In genomic region chr2:164252568-164253287, GRCh38 we compare ENCODE assay signal across 13 cellular contexts.
DNase-seq lines count a peak whose midpoint lies in the region; ATAC-seq and TF ChIP-seq lines count a peak whose summit lies in the region.
"Had no signal": no experiment of that assay in that cellular context is flagged by ENCODE, and none has a peak within 500 bp of the region (broad histone marks: within the 10 kb centered on the region; RNA-seq: fewer than 3 reads in every experiment).

No MANE protein-coding gene starts in this region.

- no peaks in the 10 kb centered on the region for H3K79me2 ChIP-seq in OCI-LY3 (ENCODE audit: low read length)

- H3K9me3 ChIP-seq in OCI-LY3 (ENCODE audit: insufficient read depth, low read length) = no peaks in the 10 kb centered on the region
- H3K9me3 ChIP-seq: SJSA1 had no signal

- intact Hi-C loops in posterior cingulate gyrus (cut with DNase I) = no loop called here

- no peak overlapping the region for H3K9ac ChIP-seq in OCI-LY3 (ENCODE audit: low read length)

- peak overlapping the region; percentile 63 for H2AFZ ChIP-seq in OCI-LY3 (ENCODE audit: low read depth, low read length)

- H3K27ac ChIP-seq in OCI-LY3 (ENCODE audit: low read length) = peak overlapping the region; percentile 4; the same call in 1 of the 2 replicates
- H3K27ac ChIP-seq: SJSA1 had no signal

- peak overlapping the region; percentile 31 for H3K4me2 ChIP-seq in OCI-LY3 (ENCODE audit: low read length)

- no peaks in the 10 kb centered on the region for H3K27me3 ChIP-seq in OCI-LY3 (ENCODE audit: low read depth, low read length)

- no peak for TF ChIP-seq CTCF in OCI-LY3 (IDR thresholded peaks at IDR 0.05; ENCODE audit: low read depth, low read length)

- peak; percentile 71 for ATAC-seq in GM18907 (IDR thresholded peaks at IDR 0.05; ENCODE audit: unreplicated experiment)
- peak; percentile 85 for ATAC-seq in GM21529 (IDR thresholded peaks at IDR 0.05; ENCODE audit: unreplicated experiment)
- ATAC-seq in HG03097 (IDR thresholded peaks at IDR 0.05; ENCODE audit: low FRiP score, unreplicated experiment) = peak; percentile 76

- no peaks in the 10 kb centered on the region for H3K36me3 ChIP-seq in OCI-LY3 (replicated peaks; ENCODE audit: low read depth, low read length)
- H3K36me3 ChIP-seq: SJSA1 had no signal

- no peak overlapping the region for H3K4me3 ChIP-seq in OCI-LY3 (ENCODE audit: low read length)
- H3K4me3 ChIP-seq: SJSA1 had no signal

- H3K4me1 ChIP-seq in OCI-LY3 (ENCODE audit: low read length) = peaks cover 11% of the 10 kb centered on the region; the same call in 1 of the 2 replicates
- H3K4me1 ChIP-seq: SJSA1 had no signal

- no peaks in the 10 kb centered on the region for H4K20me1 ChIP-seq in OCI-LY3 (ENCODE audit: insufficient read depth, low read length)

- DNase-seq in posterior cingulate gyrus (no peak), NCI-H1105 (lab: John Stamatoyannopoulos, UW) (no peak), superior temporal gyrus (ENCODE audit: extremely low spot score) (no peak), NCI-H510A treated with DMSO at 0.1 percent for 48 hours (lab: John Stamatoyannopoulos, UW) (no peak)
- DNase-seq: activated CD4-positive, CD25-positive, alpha-beta regulatory T cell treated with anti-CD3 and anti-CD28 coated beads, Interleukin-2, amount 50 U/mL, for 72 hours; CD4-positive, alpha-beta memory T cell; NCI-H748 treated with DMSO at 0.1 percent for 48 hours; stimulated activated CD4-positive, alpha-beta T cell treated with anti-CD3 and anti-CD28 coated beads, Interleukin-2, amount 100 ng/mL, for 48 hours had no signal
